Comparison of ENCODE assay signal across 12 cellular contexts in the genomic region with DNA sequence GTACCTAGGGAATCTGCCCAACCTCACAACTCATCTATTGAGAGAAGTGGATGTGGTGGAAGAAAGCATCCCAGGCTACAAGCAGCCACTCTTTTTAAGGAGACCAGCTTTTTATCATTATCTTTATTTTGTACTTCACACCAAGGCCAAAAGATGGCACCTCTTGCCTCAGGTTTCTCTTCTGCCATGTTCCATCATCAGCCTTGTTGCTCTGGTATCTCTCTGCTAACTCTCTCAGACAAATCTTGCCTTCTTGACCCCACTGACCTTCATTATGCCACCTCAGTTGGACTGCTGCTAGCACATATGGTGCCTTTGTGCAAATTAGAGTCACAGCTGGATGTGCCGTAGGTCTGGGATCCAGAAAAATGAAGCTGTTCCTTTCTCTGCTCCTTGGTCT.
DNase-seq lines count a peak whose midpoint lies in the region; TF ChIP-seq lines count a peak whose summit lies in the region.
"Had no signal": no experiment of that assay in that cellular context is flagged by ENCODE, and none has a peak within 500 bp of the region (broad histone marks: within the 10 kb centered on the region; RNA-seq: fewer than 3 reads in every experiment).

No MANE protein-coding gene starts in this region.

- no peak for TF ChIP-seq CTCF in NB4 (IDR thresholded peaks at IDR 0.05; ENCODE audit: low read depth, low read length)

- H3K4me3 ChIP-seq in NB4 (ENCODE audit: low read depth, low read length) = no peak overlapping the region

- TF ChIP-seq POLR2A in NB4 (IDR thresholded peaks at IDR 0.05; ENCODE audit: extremely low read depth, insufficient read length) = no peak

- DNase-seq in ELF-1 (ENCODE audit: low read depth, low spot score) (peak; percentile 15), NB4 (ENCODE audit: low read depth) (peak; percentile 14), RKO (ENCODE audit: low spot score) (peak; percentile 16), iPS-NIHi11 (ENCODE audit: low spot score) (peak; percentile 21), retina (no peak), NCI-H345 (lab: John Stamatoyannopoulos, UW) (no peak), HUDEP-2 (lab: John Stamatoyannopoulos, UW; ENCODE audit: unreplicated experiment in 76 of 76) (no peak), activated T-cell treated with anti-CD3 and anti-CD28 coated beads for 4 hours (no peak)
- DNase-seq: DND-41; erythroblast; NCI-H2029 treated with DMSO at 0.1 percent for 48 hours; stimulated activated naive CD8-positive, alpha-beta T cell treated with anti-CD3 and anti-CD28 coated beads, Interleukin-15, Interleukin-2, amounts not matched to agents 100 U/mL and 50 U/mL, for 24 hours had no signal

Comparison
In these comparisons a context has a peak if more than half of its experiments do, and no peak if none do; other contexts are left out.
1. DNase-seq: peak in ELF-1 (single experiment), NB4 (single experiment), RKO (single experiment) and iPS-NIHi11 (single experiment); none in retina (single experiment), NCI-H345 (single experiment), HUDEP-2 (0 of 76) and activated T-cell treated with anti-CD3 and anti-CD28 coated beads for 4 hours (single experiment).